28 cellular contexts compared by ENCODE assay signal in genomic region chr7:95691464-95691863, GRCh38.
DNase-seq lines count a peak whose midpoint lies in the region; ATAC-seq, FAIRE-seq and TF ChIP-seq lines count a peak whose summit lies in the region.
"Had no signal": no experiment of that assay in that cellular context is flagged by ENCODE, and none has a peak within 500 bp of the region (broad histone marks: within the 10 kb centered on the region; RNA-seq: fewer than 3 reads in every experiment).

No MANE protein-coding gene starts in this region.

- POLR2A ChIA-PET in RWPE1 (lab: Yijun Ruan, JAX; ENCODE audit: low non-redundant PET) = no interaction called here

- H3K4me3 ChIP-seq in keratinocyte (ENCODE audit: control insufficient read depth in 2 of 3, extremely low read depth in 1 of 3, insufficient read depth in 2 of 3, low read depth in 1 of 3, low read length in 3 of 3) = no peak overlapping the region
- H3K4me3 ChIP-seq: pancreas, right atrium auricular region, SJCRH30, spleen, thoracic aorta, uterus had no signal

- H3K27ac ChIP-seq in RWPE1 (no peak overlapping the region), keratinocyte (ENCODE audit: control insufficient read depth, insufficient read depth, low read length) (peak overlapping the region; percentile 5)
- H3K27ac ChIP-seq: pancreas, right atrium auricular region, SJCRH30, spleen, thoracic aorta, uterus, WERI-Rb-1 had no signal

- no peaks in the 10 kb centered on the region for H4K20me1 ChIP-seq in keratinocyte (ENCODE audit: control insufficient read depth, extremely low read depth, insufficient read depth, low read length)

- H3K36me3 ChIP-seq in keratinocyte (ENCODE audit: control insufficient read depth in 2 of 2, extremely low read depth in 1 of 2, insufficient read depth in 2 of 2, low read length in 2 of 2) = no peaks in the 10 kb centered on the region
- H3K36me3 ChIP-seq: BE2C, pancreas, right atrium auricular region, SJCRH30, spleen, thoracic aorta, uterus, WERI-Rb-1 had no signal

- H3K79me2 ChIP-seq in keratinocyte (ENCODE audit: control insufficient read depth, insufficient read depth, low read length) = no peaks in the 10 kb centered on the region

- H3K9me3 ChIP-seq in keratinocyte (ENCODE audit: control insufficient read depth, low read depth, low read length) = no peaks in the 10 kb centered on the region
- H3K9me3 ChIP-seq: BE2C, pancreas, right atrium auricular region, SJCRH30, spleen, thoracic aorta, uterus had no signal

- peak overlapping the region; percentile 54 for H3K4me2 ChIP-seq in keratinocyte (ENCODE audit: control insufficient read depth, extremely low read depth, insufficient read depth, low read depth, low read length)

- H3K9me1 ChIP-seq in keratinocyte (ENCODE audit: control insufficient read depth, extremely low read depth, insufficient read depth, low read length) = no peaks in the 10 kb centered on the region

- H3K9ac ChIP-seq in keratinocyte (ENCODE audit: control insufficient read depth, extremely low read depth, insufficient read depth, low read length) = no peak overlapping the region

- ATAC-seq in GM21390 (IDR thresholded peaks at IDR 0.05; ENCODE audit: unreplicated experiment) = no peak
- ATAC-seq: activated naive CD4-positive, alpha-beta T cell treated with anti-CD3 and anti-CD28 coated beads, Interleukin-2, amount 50 U/mL, for 72 hours; CD8-positive, alpha-beta T cell; HCT116; left lobe of liver had no signal

- peak; percentile 77 for FAIRE-seq in keratinocyte (lab: Jason Lieb, UNC)
- FAIRE-seq: pancreas had no signal

- H3K4me1 ChIP-seq in keratinocyte (ENCODE audit: control insufficient read depth, extremely low read depth, insufficient read depth, low read length) = peaks cover 14% of the 10 kb centered on the region
- H3K4me1 ChIP-seq: pancreas, right atrium auricular region, uterus had no signal

- CTCF ChIA-PET in RWPE1 (lab: Yijun Ruan, JAX) = interaction anchor here (0.6 to 5.9 kb wide), 8 partner anchors 30 to 200 kb away, joined by 3 to 69 read pairs (median 4); no protein-coding TSS in a partner anchor

- DNase-seq in DMS153 (lab: John Stamatoyannopoulos, UW) (peak; percentile 65), HPDE6-E6E7 (ENCODE audit: extremely low spot score) (peak; percentile 83), RWPE1 (ENCODE audit: low spot score) (peak; percentile 76), keratinocyte (ENCODE audit: low read depth, low spot score) (peak; percentile 61), inferior parietal cortex (ENCODE audit: extremely low spot score) (no peak), GOT3 (lab: John Stamatoyannopoulos, UW) (no peak)
- DNase-seq: activated CD4-positive, alpha-beta T cell treated with anti-CD3 and anti-CD28 coated beads for 4 hours; BE2C; CD8-positive, alpha-beta T cell; DMS 273 treated with DMSO at 0.1 percent for 48 hours; immature natural killer cell; Kasumi-1; NCI-H187; NCI-H526 treated with DMSO at 0.1 percent for 48 hours; pancreas; SJCRH30; spleen; stimulated activated CD4-positive, alpha-beta T cell treated with anti-CD3 and anti-CD28 coated beads, Interleukin-2, amount 100 ng/mL, for 24 hours; SW 1271; T-helper 9 cell; uterus; WERI-Rb-1 had no signal

- dilution Hi-C loops in keratinocyte (cut with MboI; ENCODE audit: extremely low pct_ligation_motif_present, low sequenced_read_pairs) = loop anchor here (25.0 kb wide), 1 partner anchor 179 kb away; no protein-coding TSS in a partner anchor

- H3K27me3 ChIP-seq in keratinocyte (ENCODE audit: control insufficient read depth, extremely low read depth, insufficient read depth, low read length) = no peaks in the 10 kb centered on the region
- H3K27me3 ChIP-seq: BE2C, right atrium auricular region, SJCRH30, spleen had no signal

- TF ChIP-seq CTCF in RWPE1 (conservative IDR thresholded peaks at IDR 0.05; ENCODE audit: low read depth) = no peak
- TF ChIP-seq CTCF in keratinocyte (optimal IDR thresholded peaks at IDR 0.05 in 1 of 3, IDR thresholded peaks at IDR 0.05 in 1 of 3, conservative IDR thresholded peaks at IDR 0.05 in 1 of 3; ENCODE audit: extremely low read depth in 1 of 3, insufficient read depth in 2 of 3, low read length in 3 of 3) = peak in 1 of 3 experiments; percentile 4

- peak overlapping the region; percentile 26 for H2AFZ ChIP-seq in keratinocyte (ENCODE audit: control insufficient read depth, low read length)

Comparison
In these comparisons a context has a peak if more than half of its experiments do, and no peak if none do; other contexts are left out.
1. DNase-seq: peak in DMS153 (single experiment), HPDE6-E6E7 (single experiment), RWPE1 (single experiment) and keratinocyte (single experiment); none in inferior parietal cortex (single experiment) and GOT3 (single experiment).